Comparison of ENCODE assay signal across 1 cellular context in genomic region chr11:69012092-69013008, GRCh38.
TF ChIP-seq lines count a peak whose summit lies in the region.

No MANE protein-coding gene starts in this region.

TF ChIP-seq in IMR-90, 13 proteins besides CTCF, POLR2A, EP300 and RAD21 (continued from another document):
- TF ChIP-seq NFE2L2 (IDR thresholded peaks at IDR 0.05; ENCODE audit: low read depth, low read length) (no peak), BHLHE40 (IDR thresholded peaks at IDR 0.05; ENCODE audit: low read depth, low read length) (no peak), MXI1 (IDR thresholded peaks at IDR 0.05; ENCODE audit: borderline replicate concordance, low read depth, low read length) (peak; percentile 36; the same call in 1 of the 2 replicates), RCOR1 (IDR thresholded peaks at IDR 0.05; ENCODE audit: insufficient replicate concordance, low read length) (no peak)
